Comparison of ENCODE assay signal across 10 cellular contexts in genomic region chr2:10325278-10326145, GRCh38. TPM values are rescaled to one million over a fixed set of nuclear protein-coding genes. Genes with fewer than 3 reads are reported as not detected.
DNase-seq lines count a peak whose midpoint lies in the region; ATAC-seq, FAIRE-seq and TF ChIP-seq lines count a peak whose summit lies in the region.
"Had no signal": no experiment of that assay in that cellular context is flagged by ENCODE, and none has a peak within 500 bp of the region (broad histone marks: within the 10 kb centered on the region; RNA-seq: fewer than 3 reads in every experiment).

No MANE protein-coding gene starts in this region.

- no peak for TF ChIP-seq CTCF in H1 (IDR thresholded peaks at IDR 0.05; ENCODE audit: control extremely low read depth in 1 of 3, insufficient read depth in 1 of 3, low read depth in 1 of 3, low read length in 3 of 3)

- peak overlapping the region; percentile 7 for H4K91ac ChIP-seq in H1 (replicated peaks; ENCODE audit: insufficient read length, low read length)

- H3K23ac ChIP-seq in H1 (ENCODE audit: insufficient read length), result no peak overlapping the region

- peaks cover 22% of the 10 kb centered on the region for H3K36me3 Mint-ChIP-seq in activated naive CD4-positive, alpha-beta T cell treated with anti-CD3 and anti-CD28 coated beads for 36 hours (ENCODE audit: low read depth)
- H3K36me3 Mint-ChIP-seq in stimulated activated effector memory CD8-positive, alpha-beta T cell treated with anti-CD3 and anti-CD28 coated beads, Interleukin-12 subunit alpha, Interleukin-12 subunit beta, amount 100 ng/mL, for 72 hours, result peaks cover 11% of the 10 kb centered on the region

- ATAC-seq in stimulated activated effector memory CD8-positive, alpha-beta T cell treated with anti-CD3 and anti-CD28 coated beads, Interleukin-12 subunit alpha, Interleukin-12 subunit beta, amount 100 ng/mL, for 72 hours, result no peak
- no peak for ATAC-seq in GM18498 (IDR thresholded peaks at IDR 0.05; ENCODE audit: unreplicated experiment)

- no peaks in the 10 kb centered on the region for H3K36me3 ChIP-seq in H1 (ENCODE audit: control insufficient read depth in 2 of 4, insufficient read depth in 4 of 4, low read length in 3 of 4)

- H3K79me2 ChIP-seq in H1 (ENCODE audit: control insufficient read depth in 1 of 2, insufficient read depth in 2 of 2, low read length in 2 of 2), result no peaks in the 10 kb centered on the region

- TF ChIP-seq EP300 in H1 (IDR thresholded peaks at IDR 0.05; ENCODE audit: borderline replicate concordance in 1 of 2, low read depth in 2 of 2, low read length in 2 of 2), result no peak

- H2BK5ac ChIP-seq in H1 (ENCODE audit: low read depth, low read length), result no peak overlapping the region

- peaks cover 83% of the 10 kb centered on the region for H3K4me1 Mint-ChIP-seq in activated naive CD4-positive, alpha-beta T cell treated with anti-CD3 and anti-CD28 coated beads for 36 hours (ENCODE audit: low read depth)
- peaks cover 73% of the 10 kb centered on the region for H3K4me1 Mint-ChIP-seq in stimulated activated effector memory CD8-positive, alpha-beta T cell treated with anti-CD3 and anti-CD28 coated beads, Interleukin-12 subunit alpha, Interleukin-12 subunit beta, amount 100 ng/mL, for 72 hours

- 0 out of 2 replicates have a peak overlapping the region, but pooled peaks have one; percentile 39 for H2AK5ac ChIP-seq in H1 (ENCODE audit: low read depth, low read length)

- H2BK120ac ChIP-seq in H1 (replicated peaks; ENCODE audit: low read depth, low read length), result no peak overlapping the region

- peaks cover 3% of the 10 kb centered on the region for H3K9me3 Mint-ChIP-seq in activated naive CD4-positive, alpha-beta T cell treated with anti-CD3 and anti-CD28 coated beads for 36 hours
- H3K9me3 Mint-ChIP-seq in stimulated activated effector memory CD8-positive, alpha-beta T cell treated with anti-CD3 and anti-CD28 coated beads, Interleukin-12 subunit alpha, Interleukin-12 subunit beta, amount 100 ng/mL, for 72 hours, result no peaks in the 10 kb centered on the region

- H2BK15ac ChIP-seq in H1 (ENCODE audit: low read length), result no peak overlapping the region

- no peak for DNase-seq in activated naive CD4-positive, alpha-beta T cell treated with anti-CD3 and anti-CD28 coated beads for 36 hours
- no peak for DNase-seq in activated naive CD4-positive, alpha-beta T cell treated with anti-CD3 and anti-CD28 coated beads, Interleukin-2, amount 50 U/mL, for 16 hours
- DNase-seq in NCI-H2196 (lab: John Stamatoyannopoulos, UW; ENCODE audit: unreplicated experiment) (peak; percentile 76), H1 (ENCODE audit: low read depth in 1 of 2, low spot score in 2 of 2) (no peak), RKO (ENCODE audit: low spot score) (no peak), hippocampal formation (lab: John Stamatoyannopoulos, UW) (no peak)
- no peak for DNase-seq in stimulated activated effector memory CD8-positive, alpha-beta T cell treated with anti-CD3 and anti-CD28 coated beads, Interleukin-12 subunit alpha, Interleukin-12 subunit beta, amount 100 ng/mL, for 72 hours (ENCODE audit: low spot score in 2 of 2)
- DNase-seq: KG1 had no signal

- no peaks in the 10 kb centered on the region for H4K20me1 ChIP-seq in H1 (replicated peaks in 1 of 2; ENCODE audit: control insufficient read depth in 1 of 2, insufficient read depth in 2 of 2, low read length in 2 of 2)

- H3K27ac ChIP-seq in H1 (ENCODE audit: low read depth, low read length), result no peak overlapping the region

- CTCF ChIA-PET in activated naive CD4-positive, alpha-beta T cell treated with anti-CD3 and anti-CD28 coated beads for 36 hours (lab: Charles Lee), result interaction anchor here (7.1 kb wide), 1 partner anchor 20 kb away, joined by 119 read pairs; the partner anchor contains the start of gene HPCAL1
- CTCF ChIA-PET in H1 (lab: Charles Lee; ENCODE audit: partially characterized antibody), result interaction anchor here (4.9 kb wide), 1 partner anchor 18 kb away, joined by 24 read pairs; no protein-coding TSS in a partner anchor

- no peak overlapping the region for H2BK20ac ChIP-seq in H1 (ENCODE audit: low read length)

- no peak overlapping the region for H2AFZ ChIP-seq in H1 (ENCODE audit: low read length)

- no peak overlapping the region for H4K8ac ChIP-seq in H1 (ENCODE audit: extremely low read depth, insufficient read depth, low read length)

- no peak for TF ChIP-seq POLR2A in H1 (IDR thresholded peaks at IDR 0.05; ENCODE audit: control extremely low read depth in 1 of 2, low read depth in 2 of 2, low read length in 2 of 2)

- peaks cover 2% of the 10 kb centered on the region; the same call in 1 of the 2 replicates for H3K79me1 ChIP-seq in H1 (ENCODE audit: low read depth, low read length)

- no peak overlapping the region for H3K56ac ChIP-seq in H1 (replicated peaks; ENCODE audit: insufficient read length, low read depth, low read length)

- H3K4me1 ChIP-seq in H1 (replicated peaks in 1 of 4; ENCODE audit: control insufficient read depth in 3 of 4, insufficient read depth in 4 of 4, low read length in 3 of 4), result peaks cover 5 to 18% (median 10%) of the 10 kb centered on the region in 4 experiments

- peak overlapping the region; percentile 39 for H2BK12ac ChIP-seq in H1 (ENCODE audit: low read depth, low read length)

- 90% methylated on average over 17 of the region's 17 CpGs; no CpG with 5 or more reads in 1 of the 2 experiments for WGBS in H1 (ENCODE audit: extremely low coverage in 1 of 2, insufficient coverage in 1 of 2, insufficient read length in 1 of 2, insufficient replicate concordance in 2 of 2, low coverage in 1 of 2, low lambda C conversion rate in 2 of 2, missing lambda C conversion rate in 1 of 2), 2 experiments

- POLR2A ChIA-PET in H1 (lab: Charles Lee; ENCODE audit: partially characterized antibody), result no interaction called here

- no peak overlapping the region for H3K18ac ChIP-seq in H1 (ENCODE audit: extremely low read depth, low read length)

- no peak for FAIRE-seq in H1 (lab: Jason Lieb, UNC)
- FAIRE-seq: GM12891 had no signal

- intact Hi-C loops in activated naive CD4-positive, alpha-beta T cell treated with anti-CD3 and anti-CD28 coated beads for 36 hours (cut with micrococcal nuclease), result no loop called here

- no peaks in the 10 kb centered on the region for H3K23me2 ChIP-seq in H1 (ENCODE audit: low read depth, low read length)

- H3K9ac ChIP-seq in H1 (replicated peaks in 1 of 4; ENCODE audit: extremely low read depth in 1 of 4, low read depth in 3 of 4, low read length in 3 of 4), result no peak overlapping the region

- H3K27me3 ChIP-seq in H1 (replicated peaks in 1 of 4; ENCODE audit: control insufficient read depth in 3 of 4, extremely low read depth in 1 of 4, insufficient read depth in 3 of 4, low read length in 3 of 4), result no peaks in the 10 kb centered on the region

- no peak overlapping the region for H3K4ac ChIP-seq in H1 (replicated peaks; ENCODE audit: insufficient read length, low read depth, low read length)

- no peak overlapping the region for H3K4me3 Mint-ChIP-seq in activated naive CD4-positive, alpha-beta T cell treated with anti-CD3 and anti-CD28 coated beads for 36 hours
- no peak overlapping the region for H3K4me3 Mint-ChIP-seq in stimulated activated effector memory CD8-positive, alpha-beta T cell treated with anti-CD3 and anti-CD28 coated beads, Interleukin-12 subunit alpha, Interleukin-12 subunit beta, amount 100 ng/mL, for 72 hours

- no peaks in the 10 kb centered on the region for H3K27me3 Mint-ChIP-seq in activated naive CD4-positive, alpha-beta T cell treated with anti-CD3 and anti-CD28 coated beads for 36 hours (ENCODE audit: low read depth)

- peaks cover 3 to 9% of the 10 kb centered on the region in 2 experiments; a peak in 2 of 4 replicates for H3K9me3 ChIP-seq in H1 (ENCODE audit: insufficient read depth in 2 of 2, low read depth in 1 of 2, low read length in 1 of 2)

- no peak overlapping the region for H3K14ac ChIP-seq in H1 (ENCODE audit: insufficient read length)

- no peak for TF ChIP-seq RAD21 in H1 (IDR thresholded peaks at IDR 0.05 in 1 of 2, conservative IDR thresholded peaks at IDR 0.05 in 1 of 2; ENCODE audit: low read depth in 2 of 2, low read length in 2 of 2)

- H3K4me2 ChIP-seq in H1 (ENCODE audit: insufficient read depth in 1 of 2, low read depth in 2 of 2, low read length in 2 of 2), result no peak overlapping the region; a peak in 1 of 4 replicates

- H4K5ac ChIP-seq in H1 (ENCODE audit: insufficient read length, low read depth, low read length), result no peak overlapping the region

- H3K4me3 ChIP-seq in H1 (ENCODE audit: extremely low read depth in 1 of 4, insufficient read depth in 2 of 4, low read depth in 3 of 4, low read length in 4 of 4), result no peak overlapping the region

- peak overlapping the region; percentile 4 for H3K27ac Mint-ChIP-seq in activated naive CD4-positive, alpha-beta T cell treated with anti-CD3 and anti-CD28 coated beads for 36 hours
- H3K27ac Mint-ChIP-seq in stimulated activated effector memory CD8-positive, alpha-beta T cell treated with anti-CD3 and anti-CD28 coated beads, Interleukin-12 subunit alpha, Interleukin-12 subunit beta, amount 100 ng/mL, for 72 hours, result peak overlapping the region; percentile 75

TF ChIP-seq in H1, 55 proteins besides CTCF, POLR2A, EP300 and RAD21 (continues in another document):
- TF ChIP-seq ATF3 (IDR thresholded peaks at IDR 0.05; ENCODE audit: insufficient read depth, low read depth, low read length) (no peak), CREB1 (IDR thresholded peaks at IDR 0.05) (no peak), CHD2 (IDR thresholded peaks at IDR 0.05; ENCODE audit: low read length) (no peak), SRF (IDR thresholded peaks at IDR 0.05; ENCODE audit: low read depth, low read length) (no peak), GTF2F1 (IDR thresholded peaks at IDR 0.05; ENCODE audit: borderline replicate concordance, low read depth, low read length) (no peak), TAF7 (optimal IDR thresholded peaks at IDR 0.05; ENCODE audit: borderline replicate concordance, low read depth, low read length) (no peak), POU5F1 (IDR thresholded peaks at IDR 0.05; ENCODE audit: low read depth, low read length) (no peak)

RNA-seq across cellular contexts. Expression of gene HPCAL1, which starts 22.8 kb away (rescaled TPM):
- total RNA-seq in activated naive CD4-positive, alpha-beta T cell treated with anti-CD3 and anti-CD28 coated beads for 36 hours, result 10 to 100 TPM; 71.4 to 73.8 TPM
- total RNA-seq in H1 (2021; fragmentation: NEBNext Ultra II Directional; extraction: Animal tissue kit (Norgen Biotek cat#: 25700)), result 8.6 and 8.7 TPM in 2 replicates
- 5.8 and 11.5 TPM in 2 replicates for polyA plus RNA-seq in H1 (2011; rRNA removed)
- polyA plus RNA-seq in H1 (2011; cell fraction: cytosol; rRNA removed), result 5.9 TPM
- 9.7 TPM for polyA plus RNA-seq in H1 (2011; cell fraction: nucleus; rRNA removed)
- polyA plus RNA-seq in H1 (2012, experiment 1 of 2), result 4.4 to 8.2 TPM (median 6.6 TPM) in 4 replicates
- 6.9 TPM for polyA plus RNA-seq in H1 (2012, experiment 2 of 2)
- polyA plus RNA-seq in H1 (2013, experiment 1 of 2), result 7.8 TPM
- 8.1 TPM for polyA plus RNA-seq in H1 (2013, experiment 2 of 2)
- polyA minus RNA-seq in H1 (2011; rRNA and poly(A)+ RNA removed), result 2.1 and 2.6 TPM in 2 replicates
- 4.3 TPM for polyA minus RNA-seq in H1 (2011; cell fraction: cytosol; rRNA and poly(A)+ RNA removed)
- polyA minus RNA-seq in H1 (2011; cell fraction: nucleus; rRNA and poly(A)+ RNA removed), result 3.9 TPM
